In genomic region chr6:109475625-109476024, GRCh38 we compare ENCODE assay signal across 2 cellular contexts.
TF ChIP-seq lines count a peak whose summit lies in the region.

No MANE protein-coding gene starts in this region.

TF ChIP-seq in liver, 16 proteins besides CTCF, POLR2A, EP300 and RAD21:
- peak; percentile 15 to 21 for TF ChIP-seq HNF4A (conservative IDR thresholded peaks at IDR 0.05)
- no peak for TF ChIP-seq ZBTB33 (IDR thresholded peaks at IDR 0.05)
- TF ChIP-seq RXRA (IDR thresholded peaks at IDR 0.05) = peak; percentile 78 to 90
- TF ChIP-seq YY1 (IDR thresholded peaks at IDR 0.05) = peak; percentile 48
- no peak for TF ChIP-seq GABPA (IDR thresholded peaks at IDR 0.05 in 1 of 2, conservative IDR thresholded peaks at IDR 0.05 in 1 of 2)
- TF ChIP-seq FOXA2 (IDR thresholded peaks at IDR 0.05) = no peak
- TF ChIP-seq SP1 (IDR thresholded peaks at IDR 0.05) = peak; percentile 27

TF ChIP-seq in HepG2, 621 proteins besides CTCF, POLR2A, EP300 and RAD21:
- TF ChIP-seq CCAR2 (optimal IDR thresholded peaks at IDR 0.05; ENCODE audit: low read depth, low read length) = no peak
- TF ChIP-seq KDM6A (CRISPR knock-in tag; IDR thresholded peaks at IDR 0.05; ENCODE audit: low read depth) = no peak
- no peak for TF ChIP-seq SIX4 (CRISPR knock-in tag; IDR thresholded peaks at IDR 0.05)
- no peak for TF ChIP-seq ZNF432 (CRISPR knock-in tag; IDR thresholded peaks at IDR 0.05; ENCODE audit: borderline replicate concordance)
- no peak for TF ChIP-seq MXI1 (IDR thresholded peaks at IDR 0.05; ENCODE audit: borderline replicate concordance, low read depth, low read length)
- TF ChIP-seq ZNF543 (CRISPR knock-in tag; IDR thresholded peaks at IDR 0.05) = no peak
- TF ChIP-seq STAT5B (CRISPR knock-in tag; IDR thresholded peaks at IDR 0.05) = no peak
- TF ChIP-seq ZNF547 (CRISPR knock-in tag; IDR thresholded peaks at IDR 0.05) = no peak
- TF ChIP-seq KMT2A (CRISPR knock-in tag; IDR thresholded peaks at IDR 0.05) = no peak
- no peak for TF ChIP-seq IRX3 (CRISPR knock-in tag; IDR thresholded peaks at IDR 0.05; ENCODE audit: borderline replicate concordance, low read depth)
- TF ChIP-seq ZNF703 (CRISPR knock-in tag; IDR thresholded peaks at IDR 0.05; ENCODE audit: borderline replicate concordance) = no peak
- TF ChIP-seq XRCC5 (optimal IDR thresholded peaks at IDR 0.05; ENCODE audit: low read length) = no peak
- TF ChIP-seq GABPB1 (CRISPR knock-in tag; IDR thresholded peaks at IDR 0.05) = no peak
- no peak for TF ChIP-seq ZFP36 (IDR thresholded peaks at IDR 0.05; ENCODE audit: borderline replicate concordance, low read depth, low read length, partially characterized antibody)
TF ChIP-seq in HepG2: peak in this region for 0.
